11 cellular contexts compared by ENCODE assay signal in genomic region chr2:36858551-36859365, GRCh38.
DNase-seq lines count a peak whose midpoint lies in the region; ATAC-seq, FAIRE-seq and TF ChIP-seq lines count a peak whose summit lies in the region.
"Had no signal": no experiment of that assay in that cellular context is flagged by ENCODE, and none has a peak within 500 bp of the region (broad histone marks: within the 10 kb centered on the region; RNA-seq: fewer than 3 reads in every experiment).

No MANE protein-coding gene starts in this region.

- intact Hi-C loops in endothelial cell of umbilical vein (cut with micrococcal nuclease): no loop called here
- intact Hi-C loops in kidney (cut with DNase I): no loop called here

- H3K27me3 Mint-ChIP-seq in CD8-positive, alpha-beta memory T cell: no peaks in the 10 kb centered on the region
- H3K27me3 Mint-ChIP-seq in HFFc6 (ENCODE audit: insufficient read depth) (no peaks in the 10 kb centered on the region), progenitor cell of endocrine pancreas (no peaks in the 10 kb centered on the region)

- H3K36me3 Mint-ChIP-seq in CD8-positive, alpha-beta memory T cell: peaks cover 19 to 82% (median 35%) of the 10 kb centered on the region in 3 donors
- H3K36me3 Mint-ChIP-seq in HFFc6 (ENCODE audit: low read depth) (peaks cover 21% of the 10 kb centered on the region), progenitor cell of endocrine pancreas (ENCODE audit: insufficient read depth) (peaks cover 26% of the 10 kb centered on the region)

- H3K27me3 ChIP-seq in CD8-positive, alpha-beta memory T cell (ENCODE audit: insufficient read depth, low read length, poor library complexity, severe bottlenecking): no peaks in the 10 kb centered on the region
- no peaks in the 10 kb centered on the region for H3K27me3 ChIP-seq in endothelial cell of umbilical vein (ENCODE audit: control insufficient read depth in 2 of 2, insufficient read depth in 2 of 2, low read length in 2 of 2)
- H3K27me3 ChIP-seq: BLaER1 treated with 17β-estradiol and CSF1 and Interleukin-3, amounts not matched to agents 10 nM and 100 nM had no signal

- H3K9me3 Mint-ChIP-seq in CD8-positive, alpha-beta memory T cell: peaks cover 0 to 3% (median 0%) of the 10 kb centered on the region in 5 donors
- H3K9me3 Mint-ChIP-seq in HFFc6: peaks cover 4% of the 10 kb centered on the region; the same call in 1 of the 2 replicates
- H3K9me3 Mint-ChIP-seq in progenitor cell of endocrine pancreas (ENCODE audit: low read depth): peaks cover 14% of the 10 kb centered on the region

- TF ChIP-seq CTCF in GM20000 (IDR thresholded peaks at IDR 0.05; ENCODE audit: extremely low read depth, missing control alignments) (no peak), endothelial cell of umbilical vein (IDR thresholded peaks at IDR 0.05; ENCODE audit: extremely low read depth in 1 of 2, insufficient read depth in 1 of 2, low read depth in 1 of 2, low read length in 2 of 2) (no peak), HFFc6 (IDR thresholded peaks at IDR 0.05) (no peak), progenitor cell of endocrine pancreas (IDR thresholded peaks at IDR 0.05; ENCODE audit: unreplicated experiment) (no peak), kidney (IDR thresholded peaks at IDR 0.05; ENCODE audit: borderline replicate concordance, extremely low read depth, insufficient read depth) (no peak)

- H4K20me1 ChIP-seq in endothelial cell of umbilical vein (replicated peaks; ENCODE audit: control insufficient read depth, extremely low read depth, insufficient read depth, low read length): peaks cover 2% of the 10 kb centered on the region
- H4K20me1 ChIP-seq: BLaER1 treated with 17β-estradiol and CSF1 and Interleukin-3, amounts not matched to agents 10 nM and 100 nM had no signal

- no peak overlapping the region for H2AFZ ChIP-seq in endothelial cell of umbilical vein (ENCODE audit: low read depth, low read length)

- peaks cover 3 to 18% (median 6%) of the 10 kb centered on the region in 3 donors for H3K4me1 Mint-ChIP-seq in CD8-positive, alpha-beta memory T cell
- H3K4me1 Mint-ChIP-seq in HFFc6 (ENCODE audit: low read depth): peaks cover 14% of the 10 kb centered on the region; the same call in 1 of the 2 replicates
- no peaks in the 10 kb centered on the region for H3K4me1 Mint-ChIP-seq in progenitor cell of endocrine pancreas (ENCODE audit: low read depth)

- no peaks in the 10 kb centered on the region for H3K79me2 ChIP-seq in endothelial cell of umbilical vein (ENCODE audit: control insufficient read depth, insufficient read depth, low read length)

- H3K9me3 ChIP-seq in CD8-positive, alpha-beta memory T cell (ENCODE audit: low read length): no peaks in the 10 kb centered on the region
- H3K9me3 ChIP-seq in endothelial cell of umbilical vein (replicated peaks; ENCODE audit: control insufficient read depth, insufficient read depth, low read length): no peaks in the 10 kb centered on the region
- no peaks in the 10 kb centered on the region for H3K9me3 ChIP-seq in kidney (ENCODE audit: control insufficient read depth in 1 of 2, low read length in 2 of 2)

- FAIRE-seq in endothelial cell of umbilical vein (lab: Jason Lieb, UNC): no peak
- FAIRE-seq in kidney (lab: Jason Lieb, UNC): no peak
- FAIRE-seq: keratinocyte had no signal

- CTCF ChIA-PET in CD8-positive, alpha-beta memory T cell (lab: Charles Lee): no interaction called here
- CTCF ChIA-PET in endothelial cell of umbilical vein (lab: Charles Lee): no interaction called here

- no peak overlapping the region for H3K4me3 Mint-ChIP-seq in CD8-positive, alpha-beta memory T cell
- H3K4me3 Mint-ChIP-seq in HFFc6 (no peak overlapping the region), progenitor cell of endocrine pancreas (ENCODE audit: low read depth) (no peak overlapping the region)

- POLR2A ChIA-PET in CD8-positive, alpha-beta memory T cell (lab: Charles Lee): no interaction called here
- POLR2A ChIA-PET in endothelial cell of umbilical vein (lab: Charles Lee): no interaction called here

- no peak for TF ChIP-seq POLR2A in endothelial cell of umbilical vein (IDR thresholded peaks at IDR 0.05; ENCODE audit: low read depth, low read length)

- H3K4me2 ChIP-seq in endothelial cell of umbilical vein (ENCODE audit: insufficient read depth, low read length): no peak overlapping the region
- H3K4me2 ChIP-seq: BLaER1 treated with 17β-estradiol and CSF1 and Interleukin-3, amounts not matched to agents 10 nM and 100 nM had no signal

- peak; percentile 52 for ATAC-seq in HG03196 (IDR thresholded peaks at IDR 0.05; ENCODE audit: unreplicated experiment)

- no peak overlapping the region for H3K27ac ChIP-seq in CD8-positive, alpha-beta memory T cell (ENCODE audit: low read depth, low read length)
- no peak overlapping the region for H3K27ac ChIP-seq in endothelial cell of umbilical vein (ENCODE audit: insufficient read depth, low read depth, low read length)
- no peak overlapping the region for H3K27ac ChIP-seq in caudate nucleus (ENCODE audit: low read depth, low read length)
- H3K27ac ChIP-seq in kidney (ENCODE audit: low read depth in 2 of 2, low read length in 2 of 2): no peak overlapping the region
- H3K27ac ChIP-seq: BLaER1 treated with 17β-estradiol and CSF1 and Interleukin-3, amounts not matched to agents 10 nM and 100 nM had no signal

- H3K36me3 ChIP-seq in CD8-positive, alpha-beta memory T cell (ENCODE audit: insufficient read depth, low read length): no peaks in the 10 kb centered on the region
- H3K36me3 ChIP-seq in endothelial cell of umbilical vein (ENCODE audit: control insufficient read depth in 2 of 2, extremely low read depth in 1 of 2, insufficient read depth in 2 of 2, low read length in 2 of 2) (peaks cover 0 to 5% of the 10 kb centered on the region in 2 experiments), kidney (ENCODE audit: control insufficient read depth in 1 of 2, insufficient read depth in 2 of 2, low read length in 2 of 2) (peaks cover 2 to 5% of the 10 kb centered on the region in 2 donors)

- H3K4me3 ChIP-seq in CD8-positive, alpha-beta memory T cell (ENCODE audit: low read length): no peak overlapping the region
- H3K4me3 ChIP-seq in endothelial cell of umbilical vein (replicated peaks in 1 of 3; ENCODE audit: insufficient read depth in 1 of 3, low read depth in 1 of 3, low read length in 3 of 3) (no peak overlapping the region), kidney (ENCODE audit: low read length in 2 of 2) (peak overlapping the region in 1 of 2 donors; percentile 13)
- H3K4me3 ChIP-seq: BLaER1 treated with 17β-estradiol and CSF1 and Interleukin-3, amounts not matched to agents 10 nM and 100 nM had no signal

- dilution Hi-C loops in endothelial cell of umbilical vein (cut with MboI; ENCODE audit: extremely low pct_ligation_motif_present, low sequenced_read_pairs): no loop called here

- no peak for DNase-seq in CD8-positive, alpha-beta memory T cell
- DNase-seq in GM20000 (ENCODE audit: low spot score) (peak; percentile 4), endothelial cell of umbilical vein (ENCODE audit: low read depth, low spot score) (peak; percentile 6), HFFc6 (no peak), caudate nucleus (lab: John Stamatoyannopoulos, UW) (no peak), progenitor cell of endocrine pancreas (ENCODE audit: low spot score, unreplicated experiment) (no peak), kidney (no peak)
- DNase-seq: retina had no signal

- no peaks in the 10 kb centered on the region for H3K4me1 ChIP-seq in CD8-positive, alpha-beta memory T cell (ENCODE audit: insufficient read depth, low read length)
- H3K4me1 ChIP-seq in endothelial cell of umbilical vein (ENCODE audit: control insufficient read depth, extremely low read depth, insufficient read depth, low read length) (no peaks in the 10 kb centered on the region), kidney (ENCODE audit: control insufficient read depth in 1 of 2, insufficient read depth in 1 of 2, low read depth in 1 of 2, low read length in 2 of 2) (no peaks in the 10 kb centered on the region)
- H3K4me1 ChIP-seq: BLaER1 treated with 17β-estradiol and CSF1 and Interleukin-3, amounts not matched to agents 10 nM and 100 nM had no signal

- H3K9ac ChIP-seq in endothelial cell of umbilical vein (replicated peaks; ENCODE audit: extremely low read depth, insufficient read depth, low read length) (no peak overlapping the region), kidney (ENCODE audit: low read length in 2 of 2) (no peak overlapping the region)
- H3K9ac ChIP-seq: BLaER1 treated with 17β-estradiol and CSF1 and Interleukin-3, amounts not matched to agents 10 nM and 100 nM had no signal

- no peaks in the 10 kb centered on the region for H3K9me1 ChIP-seq in endothelial cell of umbilical vein (replicated peaks; ENCODE audit: control insufficient read depth, extremely low read depth, insufficient read depth, low read length)

- BruUV-seq in endothelial cell of umbilical vein (replicated peaks; lab: Mats Ljungman, UMichigan): no TSS peak

- peak overlapping the region; percentile 4 to 82 (median 8) for H3K27ac Mint-ChIP-seq in CD8-positive, alpha-beta memory T cell
- no peak overlapping the region for H3K27ac Mint-ChIP-seq in HFFc6
- no peak overlapping the region for H3K27ac Mint-ChIP-seq in progenitor cell of endocrine pancreas

TF ChIP-seq in endothelial cell of umbilical vein, 7 proteins besides CTCF, POLR2A, EP300 and RAD21:
- TF ChIP-seq POLR2AphosphoS5 (IDR thresholded peaks at IDR 0.05; ENCODE audit: insufficient read depth, low read depth, low read length): no peak
- no peak for TF ChIP-seq FOS (IDR thresholded peaks at IDR 0.05; ENCODE audit: borderline replicate concordance, insufficient read depth, low read length)
- no peak for TF ChIP-seq MAX (IDR thresholded peaks at IDR 0.05; ENCODE audit: insufficient read depth, insufficient read length)
- no peak for TF ChIP-seq JUN (IDR thresholded peaks at IDR 0.05; ENCODE audit: borderline replicate concordance, insufficient read depth, insufficient read length, low read depth)
- TF ChIP-seq EZH2 (IDR thresholded peaks at IDR 0.05; ENCODE audit: borderline replicate concordance, low read depth, low read length, severe bottlenecking): no peak
- no peak for TF ChIP-seq GATA2 (IDR thresholded peaks at IDR 0.05; ENCODE audit: insufficient read depth, insufficient read length, low read depth, low read length)
- TF ChIP-seq MYC (IDR thresholded peaks at IDR 0.05; ENCODE audit: low read depth, low read length): no peak

Comparison
In these comparisons a context has a peak if more than half of its experiments do, and no peak if none do; other contexts are left out.
1. DNase-seq: peak in GM20000 (single experiment) and endothelial cell of umbilical vein (single experiment); none in CD8-positive, alpha-beta memory T cell (0 of 5), HFFc6 (single experiment), caudate nucleus (0 of 61), progenitor cell of endocrine pancreas (single experiment) and kidney (single experiment).
2. H3K27ac Mint-ChIP-seq: peak in CD8-positive, alpha-beta memory T cell (8 of 8); none in HFFc6 (single experiment) and progenitor cell of endocrine pancreas (single experiment).